In genomic region chr12:102171951-102172350, GRCh38 we compare ENCODE assay signal across 1 cellular context.
TF ChIP-seq lines count a peak whose summit lies in the region.

No MANE protein-coding gene starts in this region.

TF ChIP-seq in endothelial cell of umbilical vein, 7 proteins besides CTCF, POLR2A, EP300 and RAD21:
- TF ChIP-seq POLR2AphosphoS5 (IDR thresholded peaks at IDR 0.05; ENCODE audit: insufficient read depth, low read depth, low read length) (no peak), MYC (IDR thresholded peaks at IDR 0.05; ENCODE audit: low read depth, low read length) (no peak)
